In genomic region chr4:121096629-121097028, GRCh38 we compare ENCODE assay signal across 9 cellular contexts. TPM values are rescaled to one million over a fixed set of nuclear protein-coding genes. Genes with fewer than 3 reads are reported as not detected.
DNase-seq lines count a peak whose midpoint lies in the region; ATAC-seq and TF ChIP-seq lines count a peak whose summit lies in the region.
"Had no signal": no experiment of that assay in that cellular context is flagged by ENCODE, and none has a peak within 500 bp of the region (broad histone marks: within the 10 kb centered on the region; RNA-seq: fewer than 3 reads in every experiment).

No MANE protein-coding gene starts in this region.

- no peak overlapping the region for H3K4me2 ChIP-seq in OCI-LY1 (ENCODE audit: low read length)
- H3K4me2 ChIP-seq: BLaER1 had no signal

- H3K9me2 ChIP-seq in OCI-LY1 (ENCODE audit: low read depth, low read length) = no peaks in the 10 kb centered on the region

- no peak overlapping the region for H3K9ac ChIP-seq in OCI-LY1 (ENCODE audit: low read length)
- H3K9ac ChIP-seq: BLaER1 had no signal

- intact Hi-C loops in psoas muscle (cut with DNase I) = loop anchor here (5.0 to 10.0 kb wide), 3 partner anchors 382 to 1022 kb away; no protein-coding TSS in a partner anchor

- no peaks in the 10 kb centered on the region for H3K79me2 ChIP-seq in OCI-LY1 (ENCODE audit: insufficient read depth, low read length)

- H3F3A ChIP-seq in OCI-LY1 (ENCODE audit: insufficient read depth, low read length) = no peaks in the 10 kb centered on the region

- no peak overlapping the region for H3K4me3 Mint-ChIP-seq in T-cell
- no peak overlapping the region for H3K4me3 Mint-ChIP-seq in activated CD8-positive, alpha-beta memory T cell treated with anti-CD3 and anti-CD28 coated beads, Interleukin-2, amount 10 ng/mL, durations not matched to agents 7 days and 5 days

- H3K27ac ChIP-seq in OCI-LY1 (ENCODE audit: low read depth, low read length, poor library complexity, severe bottlenecking) (no peak overlapping the region), psoas muscle (no peak overlapping the region)
- H3K27ac ChIP-seq: BLaER1 had no signal

- TF ChIP-seq CTCF in OCI-LY1 (IDR thresholded peaks at IDR 0.05; ENCODE audit: low read length) = peak; percentile 44
- TF ChIP-seq CTCF in epithelial cell of esophagus (IDR thresholded peaks at IDR 0.05; ENCODE audit: insufficient read depth, low read depth, low read length, missing control alignments) = peak; percentile 30
- peak; percentile 66 for TF ChIP-seq CTCF in psoas muscle (IDR thresholded peaks at IDR 0.05)

- no peak overlapping the region for H3K27ac Mint-ChIP-seq in T-cell
- H3K27ac Mint-ChIP-seq in activated CD8-positive, alpha-beta memory T cell treated with anti-CD3 and anti-CD28 coated beads, Interleukin-2, amount 10 ng/mL, durations not matched to agents 7 days and 5 days = no peak overlapping the region

- H3K36me3 ChIP-seq in OCI-LY1 (ENCODE audit: insufficient read depth, low read length) (no peaks in the 10 kb centered on the region), psoas muscle (ENCODE audit: insufficient read depth in 1 of 2, low read depth in 1 of 2) (no peaks in the 10 kb centered on the region)
- H3K36me3 ChIP-seq: BLaER1 had no signal

- no peaks in the 10 kb centered on the region for H3K36me3 Mint-ChIP-seq in T-cell
- H3K36me3 Mint-ChIP-seq in activated CD8-positive, alpha-beta memory T cell treated with anti-CD3 and anti-CD28 coated beads, Interleukin-2, amount 10 ng/mL, durations not matched to agents 7 days and 5 days = no peaks in the 10 kb centered on the region

- no peaks in the 10 kb centered on the region for H3K9me3 ChIP-seq in OCI-LY1 (ENCODE audit: low read length)
- no peaks in the 10 kb centered on the region for H3K9me3 ChIP-seq in psoas muscle
- H3K9me3 ChIP-seq: BLaER1 had no signal

- ATAC-seq in psoas muscle = no peak
- ATAC-seq in T-cell (replicated peaks in 1 of 4) = no peak
- ATAC-seq in activated CD8-positive, alpha-beta memory T cell treated with anti-CD3 and anti-CD28 coated beads, Interleukin-2, amount 10 ng/mL, durations not matched to agents 7 days and 5 days = no peak

- H4K20me1 ChIP-seq in OCI-LY1 (ENCODE audit: insufficient read depth, low read length) = no peaks in the 10 kb centered on the region
- H4K20me1 ChIP-seq: BLaER1 had no signal

- H3K4me3 ChIP-seq in OCI-LY1 (ENCODE audit: low read depth, low read length, poor library complexity, severe bottlenecking) = no peak overlapping the region
- no peak overlapping the region for H3K4me3 ChIP-seq in epithelial cell of esophagus (ENCODE audit: low read length)
- no peak overlapping the region for H3K4me3 ChIP-seq in psoas muscle
- H3K4me3 ChIP-seq: BLaER1 had no signal

- CTCF ChIA-PET in T-cell (lab: Charles Lee) = interaction anchor here in 1 of 2 donors (0.5 to 1.3 kb wide), 4 partner anchors 27 to 1207 kb away, joined by 3 read pairs; no protein-coding TSS in a partner anchor
- CTCF ChIA-PET in activated CD8-positive, alpha-beta memory T cell treated with anti-CD3 and anti-CD28 coated beads, Interleukin-2, amount 10 ng/mL, durations not matched to agents 7 days and 5 days (lab: Charles Lee) = interaction anchor here (0.6 kb wide), 1 partner anchor 15 kb away, joined by 3 read pairs; no protein-coding TSS in a partner anchor

- H3K4me1 ChIP-seq in OCI-LY1 (ENCODE audit: insufficient read depth, low read length, severe bottlenecking) = no peaks in the 10 kb centered on the region
- H3K4me1 ChIP-seq in psoas muscle = no peaks in the 10 kb centered on the region
- H3K4me1 ChIP-seq: BLaER1 had no signal

- H3K27me3 ChIP-seq in OCI-LY1 (ENCODE audit: insufficient read depth, low read length) (no peaks in the 10 kb centered on the region), psoas muscle (ENCODE audit: insufficient read depth in 3 of 3, low read length in 2 of 3) (no peaks in the 10 kb centered on the region)
- H3K27me3 ChIP-seq: BLaER1 had no signal

- 18 to 26% (median 20%) methylated on average over 2 of the region's 2 CpGs for WGBS in psoas muscle, 3 donors

- no peaks in the 10 kb centered on the region for H3K27me3 Mint-ChIP-seq in T-cell
- peaks cover 3% of the 10 kb centered on the region for H3K27me3 Mint-ChIP-seq in activated CD8-positive, alpha-beta memory T cell treated with anti-CD3 and anti-CD28 coated beads, Interleukin-2, amount 10 ng/mL, durations not matched to agents 7 days and 5 days

- peaks cover 0 to 2% (median 0%) of the 10 kb centered on the region in 3 donors for H3K4me1 Mint-ChIP-seq in T-cell
- H3K4me1 Mint-ChIP-seq in activated CD8-positive, alpha-beta memory T cell treated with anti-CD3 and anti-CD28 coated beads, Interleukin-2, amount 10 ng/mL, durations not matched to agents 7 days and 5 days = no peaks in the 10 kb centered on the region

- H2AFZ ChIP-seq in OCI-LY1 (ENCODE audit: low read length) = no peak overlapping the region

- peak; percentile 5 for DNase-seq in NCI-H1092 treated with DMSO at 0.1 percent for 48 hours (lab: John Stamatoyannopoulos, UW)
- DNase-seq in NCI-H1092 (lab: John Stamatoyannopoulos, UW) = no peak
- peak; percentile 28 for DNase-seq in epithelial cell of esophagus (ENCODE audit: low read depth)
- no peak for DNase-seq in psoas muscle
- no peak for DNase-seq in T-cell
- DNase-seq in iPS-NIHi11 (ENCODE audit: low spot score) = no peak
- DNase-seq in activated CD8-positive, alpha-beta memory T cell treated with anti-CD3 and anti-CD28 coated beads, Interleukin-2, amount 10 ng/mL, durations not matched to agents 7 days and 5 days = no peak

- H3K9me3 Mint-ChIP-seq in T-cell = no peaks in the 10 kb centered on the region
- H3K9me3 Mint-ChIP-seq in activated CD8-positive, alpha-beta memory T cell treated with anti-CD3 and anti-CD28 coated beads, Interleukin-2, amount 10 ng/mL, durations not matched to agents 7 days and 5 days (ENCODE audit: low read depth) = no peaks in the 10 kb centered on the region

- POLR2A ChIA-PET in T-cell (lab: Charles Lee) = no interaction called here

RNA-seq across cellular contexts. Expression of gene NDNF, which starts 24.3 kb away (rescaled TPM):
- total RNA-seq in psoas muscle = 1 to 10 TPM; 2.1 to 7.6 (median 5.5) TPM
- 1 to 10 TPM; 2.5 to 3.4 (median 3.0) TPM for polyA plus RNA-seq in psoas muscle
- total RNA-seq in T-cell = under 1 TPM in 3 of 5 donors, not detected in 2; 0.36 to 0.47 (median 0.41) TPM
- total RNA-seq in activated CD8-positive, alpha-beta memory T cell treated with anti-CD3 and anti-CD28 coated beads, Interleukin-2, amount 10 ng/mL, durations not matched to agents 7 days and 5 days = under 1 TPM in 1 of 2 experiments, not detected in 1; 0.16 TPM

Comparison
In these comparisons a context has a peak if more than half of its experiments do, and no peak if none do; other contexts are left out.
1. DNase-seq: peak in NCI-H1092 treated with DMSO at 0.1 percent for 48 hours (single experiment) and epithelial cell of esophagus (single experiment); none in NCI-H1092 (single experiment), psoas muscle (0 of 2), T-cell (0 of 34), iPS-NIHi11 (single experiment) and activated CD8-positive, alpha-beta memory T cell treated with anti-CD3 and anti-CD28 coated beads, Interleukin-2, amount 10 ng/mL, durations not matched to agents 7 days and 5 days (single experiment).
2. Peak in every context shown above with its lines, with median percentiles within 50 percentile points of each other: CTCF ChIP-seq.